ENCODE assay signal across 4 cellular contexts in genomic region chr18:34233781-34234388, GRCh38. TPM values are rescaled to one million over a fixed set of nuclear protein-coding genes. Genes with fewer than 3 reads are reported as not detected.
"Had no signal": no experiment of that assay in that cellular context is flagged by ENCODE, and none has a peak within 500 bp of the region (broad histone marks: within the 10 kb centered on the region; RNA-seq: fewer than 3 reads in every experiment).

No MANE protein-coding gene starts in this region.

RNA-seq across cellular contexts. Expression of gene NOL4, which starts 9.2 kb away (rescaled TPM):
- total RNA-seq: M059J, PC-3, Peyer's patch, SK-MEL-5 had no signal
